In the genomic region with DNA sequence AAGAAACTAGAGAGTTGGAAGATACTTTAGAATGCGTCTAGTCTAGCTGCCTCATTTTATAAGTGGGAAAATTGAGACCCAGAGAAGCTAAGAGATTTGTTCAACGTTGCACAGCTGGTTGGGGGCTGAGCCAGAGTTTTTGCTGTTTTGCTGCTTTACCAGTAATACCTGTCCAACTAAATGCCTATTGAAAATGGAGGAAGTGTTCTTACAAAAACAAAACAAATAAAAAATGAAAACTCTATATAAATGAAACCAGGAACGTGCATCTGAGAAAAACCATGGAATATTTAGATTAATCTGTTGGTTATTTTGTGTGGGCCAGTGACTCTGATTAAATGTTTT, we compare ENCODE assay signal across 28 cellular contexts. TPM values are rescaled to one million over a fixed set of nuclear protein-coding genes. Genes with fewer than 3 reads are reported as not detected.
DNase-seq lines count a peak whose midpoint lies in the region; ATAC-seq, FAIRE-seq and TF ChIP-seq lines count a peak whose summit lies in the region.
"Had no signal": no experiment of that assay in that cellular context is flagged by ENCODE, and none has a peak within 500 bp of the region (broad histone marks: within the 10 kb centered on the region; RNA-seq: fewer than 3 reads in every experiment).

No MANE protein-coding gene starts in this region.

- H3K4me1 Mint-ChIP-seq in activated T-helper 1 cell treated with anti-CD3 and anti-CD28 coated beads, Interleukin-12 subunit alpha, Interleukin-12 subunit beta, Interleukin-2, Interleukin-4 antibody, amounts not matched to agents 30 ng/mL and 10 ng/mL and 1 ng/mL, durations not matched to agents 14 hours and 24 hours and 36 hours (ENCODE audit: low read depth) = peaks cover 37% of the 10 kb centered on the region
- peaks cover 28% of the 10 kb centered on the region for H3K4me1 Mint-ChIP-seq in activated CD4-positive, alpha-beta memory T cell treated with anti-CD3 and anti-CD28 coated beads, Interleukin-2, amount 10 ng/mL, durations not matched to agents 7 days and 5 days

- no peak overlapping the region for H2BK120ac ChIP-seq in IMR-90 (ENCODE audit: low read depth, low read length)

- no peak overlapping the region for H4K8ac ChIP-seq in IMR-90 (ENCODE audit: low read depth in 2 of 2, low read length in 2 of 2)

- intact Hi-C loops in IMR-90 (cut with micrococcal nuclease) = no loop called here
- intact Hi-C loops in activated T-helper 1 cell treated with anti-CD3 and anti-CD28 coated beads, Interleukin-12 subunit alpha, Interleukin-12 subunit beta, Interleukin-2, Interleukin-4 antibody, amounts not matched to agents 30 ng/mL and 10 ng/mL and 1 ng/mL, durations not matched to agents 14 hours and 24 hours and 36 hours (cut with micrococcal nuclease) = loop anchor here (2.0 to 5.0 kb wide), 2 partner anchors 15 to 241 kb away; no protein-coding TSS in a partner anchor

- H3K9ac ChIP-seq in IMR-90 (ENCODE audit: low read depth, low read length) = no peak overlapping the region

- H3K4me3 Mint-ChIP-seq in activated T-helper 1 cell treated with anti-CD3 and anti-CD28 coated beads, Interleukin-12 subunit alpha, Interleukin-12 subunit beta, Interleukin-2, Interleukin-4 antibody, amounts not matched to agents 30 ng/mL and 10 ng/mL and 1 ng/mL, durations not matched to agents 14 hours and 24 hours and 36 hours = no peak overlapping the region
- no peak overlapping the region for H3K4me3 Mint-ChIP-seq in activated CD4-positive, alpha-beta memory T cell treated with anti-CD3 and anti-CD28 coated beads, Interleukin-2, amount 10 ng/mL, durations not matched to agents 7 days and 5 days
- H3K4me3 Mint-ChIP-seq: brain; CD14-positive monocyte; stimulated activated naive CD8-positive, alpha-beta T cell treated with anti-CD3 and anti-CD28 coated beads, Interleukin-15, amount 100 ng/mL, for 72 hours had no signal

- no peaks in the 10 kb centered on the region for H3K9me3 Mint-ChIP-seq in activated T-helper 1 cell treated with anti-CD3 and anti-CD28 coated beads, Interleukin-12 subunit alpha, Interleukin-12 subunit beta, Interleukin-2, Interleukin-4 antibody, amounts not matched to agents 30 ng/mL and 10 ng/mL and 1 ng/mL, durations not matched to agents 14 hours and 24 hours and 36 hours
- no peaks in the 10 kb centered on the region for H3K9me3 Mint-ChIP-seq in activated CD4-positive, alpha-beta memory T cell treated with anti-CD3 and anti-CD28 coated beads, Interleukin-2, amount 10 ng/mL, durations not matched to agents 7 days and 5 days
- H3K9me3 Mint-ChIP-seq: brain; CD14-positive monocyte; stimulated activated naive CD8-positive, alpha-beta T cell treated with anti-CD3 and anti-CD28 coated beads, Interleukin-15, amount 100 ng/mL, for 72 hours had no signal

- H3K18ac ChIP-seq in IMR-90 (ENCODE audit: low read depth, low read length) = no peak overlapping the region

- no peaks in the 10 kb centered on the region for H3K36me3 Mint-ChIP-seq in activated T-helper 1 cell treated with anti-CD3 and anti-CD28 coated beads, Interleukin-12 subunit alpha, Interleukin-12 subunit beta, Interleukin-2, Interleukin-4 antibody, amounts not matched to agents 30 ng/mL and 10 ng/mL and 1 ng/mL, durations not matched to agents 14 hours and 24 hours and 36 hours (ENCODE audit: low read depth)
- no peaks in the 10 kb centered on the region for H3K36me3 Mint-ChIP-seq in activated CD4-positive, alpha-beta memory T cell treated with anti-CD3 and anti-CD28 coated beads, Interleukin-2, amount 10 ng/mL, durations not matched to agents 7 days and 5 days (ENCODE audit: low read depth)
- H3K36me3 Mint-ChIP-seq: brain had no signal

- no peak overlapping the region for H2BK15ac ChIP-seq in IMR-90 (ENCODE audit: low read depth, low read length)

- no peak overlapping the region for H3K23ac ChIP-seq in IMR-90 (ENCODE audit: low read depth, low read length)

- H3K4me3 ChIP-seq in GM12864 (ENCODE audit: low read depth, low read length) (peak overlapping the region; percentile 19; the same call in 1 of the 2 replicates), IMR-90 (ENCODE audit: insufficient read depth, low read depth, low read length) (no peak overlapping the region), small intestine (ENCODE audit: low read depth in 1 of 2, low read length in 2 of 2) (no peak overlapping the region)
- H3K4me3 ChIP-seq: esophagus muscularis mucosa, tibial artery had no signal

- dilution Hi-C loops in IMR-90 (cut with HindIII; ENCODE audit: low sequenced_read_pairs, unreplicated experiment) = no loop called here

- H3K14ac ChIP-seq in IMR-90 (replicated peaks; ENCODE audit: low read depth, low read length) = no peak overlapping the region

- no peak overlapping the region for H3K56ac ChIP-seq in IMR-90 (ENCODE audit: extremely low read depth, insufficient read depth, low read length)

- FAIRE-seq in small intestine (lab: Jason Lieb, UNC) (no peak), H54 (lab: Jason Lieb, UNC) (no peak)

- no peak overlapping the region for H2AFZ ChIP-seq in IMR-90 (replicated peaks; ENCODE audit: low read length, poor library complexity)

- H2BK5ac ChIP-seq in IMR-90 (ENCODE audit: low read depth, low read length, poor library complexity, severe bottlenecking) = no peak overlapping the region

- H3K27me3 ChIP-seq in IMR-90 (ENCODE audit: control insufficient read depth, insufficient read depth, low read length) = no peaks in the 10 kb centered on the region
- H3K27me3 ChIP-seq in small intestine (ENCODE audit: control insufficient read depth in 2 of 2, insufficient read depth in 2 of 2, low read length in 2 of 2) = no peaks in the 10 kb centered on the region
- H3K27me3 ChIP-seq: esophagus muscularis mucosa, tibial artery had no signal

- H4K91ac ChIP-seq in IMR-90 (ENCODE audit: insufficient read depth, low read depth, low read length) = no peak overlapping the region

- TF ChIP-seq RAD21 in IMR-90 (IDR thresholded peaks at IDR 0.05; ENCODE audit: low read length) = no peak

- H4K20me1 ChIP-seq in IMR-90 (ENCODE audit: insufficient read depth, low read length) = peaks cover 64% of the 10 kb centered on the region

- H3K36me3 ChIP-seq in IMR-90 (ENCODE audit: control insufficient read depth, insufficient read depth, low read length) = no peaks in the 10 kb centered on the region
- H3K36me3 ChIP-seq in small intestine (ENCODE audit: control insufficient read depth in 2 of 2, insufficient read depth in 2 of 2, low read length in 2 of 2) = no peaks in the 10 kb centered on the region
- H3K36me3 ChIP-seq: esophagus muscularis mucosa, tibial artery had no signal

- H3K27me3 Mint-ChIP-seq in activated T-helper 1 cell treated with anti-CD3 and anti-CD28 coated beads, Interleukin-12 subunit alpha, Interleukin-12 subunit beta, Interleukin-2, Interleukin-4 antibody, amounts not matched to agents 30 ng/mL and 10 ng/mL and 1 ng/mL, durations not matched to agents 14 hours and 24 hours and 36 hours (ENCODE audit: insufficient read depth) = no peaks in the 10 kb centered on the region
- H3K27me3 Mint-ChIP-seq in activated CD4-positive, alpha-beta memory T cell treated with anti-CD3 and anti-CD28 coated beads, Interleukin-2, amount 10 ng/mL, durations not matched to agents 7 days and 5 days = no peaks in the 10 kb centered on the region
- H3K27me3 Mint-ChIP-seq: brain; stimulated activated naive CD8-positive, alpha-beta T cell treated with anti-CD3 and anti-CD28 coated beads, Interleukin-15, amount 100 ng/mL, for 72 hours had no signal

- H3K4ac ChIP-seq in IMR-90 (ENCODE audit: low read depth, low read length) = no peak overlapping the region

- H3K4me2 ChIP-seq in IMR-90 (ENCODE audit: low read depth, low read length) = peak overlapping the region; percentile 61

- no peak for TF ChIP-seq POLR2A in IMR-90 (IDR thresholded peaks at IDR 0.05; ENCODE audit: low read depth, low read length)
- no peak for TF ChIP-seq POLR2A in H54 (IDR thresholded peaks at IDR 0.05; ENCODE audit: low read depth, low read length)

- H3K9me3 ChIP-seq in IMR-90 (ENCODE audit: control insufficient read depth, insufficient read depth, low read length) = no peaks in the 10 kb centered on the region
- H3K9me3 ChIP-seq in small intestine (ENCODE audit: control insufficient read depth, low read depth) = no peaks in the 10 kb centered on the region
- H3K9me3 ChIP-seq: esophagus muscularis mucosa, tibial artery had no signal

- DNase-seq in GM12864 (ENCODE audit: low read depth) = no peak
- DNase-seq in IMR-90 = no peak
- no peak for DNase-seq in activated T-helper 1 cell treated with anti-CD3 and anti-CD28 coated beads, Interleukin-12 subunit alpha, Interleukin-12 subunit beta, Interleukin-2, Interleukin-4 antibody, amounts not matched to agents 30 ng/mL and 10 ng/mL and 1 ng/mL, durations not matched to agents 14 hours and 24 hours and 36 hours (ENCODE audit: low spot score)
- DNase-seq in activated CD4-positive, alpha-beta memory T cell treated with anti-CD3 and anti-CD28 coated beads, Interleukin-2, amount 10 ng/mL, durations not matched to agents 7 days and 5 days = no peak
- DNase-seq in small intestine = no peak
- no peak for DNase-seq in H54 (ENCODE audit: insufficient read length, low spot score)
- DNase-seq: activated CD4-positive, CD25-positive, alpha-beta regulatory T cell; activated naive CD4-positive, alpha-beta T cell treated with anti-CD3 and anti-CD28 coated beads, Interleukin-2, amount 50 U/mL, for 16 hours; amniotic stem cell; dermis blood vessel endothelial cell; foreskin fibroblast; H7; head of caudate nucleus; islet precursor cell; left ventricle myocardium superior; NCI-H1092; NCI-H187 treated with DMSO at 0.1 percent for 48 hours; NCI-H2171; NCI-H82; right cardiac atrium; SIG-M5; stimulated activated CD8-positive, alpha-beta memory T cell treated with anti-CD3 and anti-CD28 coated beads, Interleukin-4, amount 100 ng/mL, for 48 hours; stimulated activated naive CD8-positive, alpha-beta T cell treated with anti-CD3 and anti-CD28 coated beads, Interleukin-15, amount 100 ng/mL, for 72 hours; tibial artery had no signal

- peaks cover 6% of the 10 kb centered on the region; the same call in 1 of the 2 replicates for H3K9me1 ChIP-seq in IMR-90 (ENCODE audit: insufficient read depth, low read length)

- no peak for ATAC-seq in IMR-90 (ENCODE audit: low read depth)
- ATAC-seq: left ventricle myocardium superior; right cardiac atrium; stimulated activated naive CD8-positive, alpha-beta T cell treated with anti-CD3 and anti-CD28 coated beads, Interleukin-15, amount 100 ng/mL, for 72 hours had no signal

- no peak overlapping the region for H3K27ac ChIP-seq in IMR-90 (ENCODE audit: insufficient read depth, low read length)
- peak overlapping the region; percentile 65 for H3K27ac ChIP-seq in temporal lobe (ENCODE audit: low read depth, low read length)
- no peak overlapping the region for H3K27ac ChIP-seq in small intestine (ENCODE audit: low read depth in 1 of 2, low read length in 1 of 2)
- H3K27ac ChIP-seq: esophagus muscularis mucosa, tibial artery had no signal

- POLR2A ChIA-PET in IMR-90 (lab: Charles Lee; ENCODE audit: unreplicated experiment) = no interaction called here
- POLR2A ChIA-PET in activated CD4-positive, alpha-beta memory T cell treated with anti-CD3 and anti-CD28 coated beads, Interleukin-2, amount 10 ng/mL, durations not matched to agents 7 days and 5 days (lab: Charles Lee) = interaction anchor here (1.2 kb wide), 1 partner anchor 15 kb away, joined by 4 read pairs; no protein-coding TSS in a partner anchor

- H3K4me1 ChIP-seq in IMR-90 (ENCODE audit: control insufficient read depth, insufficient read depth, low read length) (peaks cover 11% of the 10 kb centered on the region), small intestine (ENCODE audit: control insufficient read depth in 2 of 2, insufficient read depth in 1 of 2, low read depth in 1 of 2, low read length in 1 of 2) (peaks cover 0 to 2% of the 10 kb centered on the region in 2 donors)

- H2AK5ac ChIP-seq in IMR-90 (ENCODE audit: low read depth, low read length) = no peak overlapping the region

- no peak overlapping the region for H2BK20ac ChIP-seq in IMR-90 (ENCODE audit: low read depth, low read length)

- WGBS in IMR-90 (ENCODE audit: extremely low coverage in 2 of 2, insufficient read length in 1 of 2), 2 experiments = no CpG with 5 or more reads among the region's 3 CpGs
- 37 to 50% (median 44%) methylated on average over 3 of the region's 3 CpGs for WGBS in small intestine, 3 donors

- peaks cover 2 to 78% of the 10 kb centered on the region in 2 experiments for H3K79me1 ChIP-seq in IMR-90 (ENCODE audit: low read depth in 1 of 2, low read length in 2 of 2)

- peak overlapping the region; percentile 6 for H3K27ac Mint-ChIP-seq in activated T-helper 1 cell treated with anti-CD3 and anti-CD28 coated beads, Interleukin-12 subunit alpha, Interleukin-12 subunit beta, Interleukin-2, Interleukin-4 antibody, amounts not matched to agents 30 ng/mL and 10 ng/mL and 1 ng/mL, durations not matched to agents 14 hours and 24 hours and 36 hours
- no peak overlapping the region for H3K27ac Mint-ChIP-seq in activated CD4-positive, alpha-beta memory T cell treated with anti-CD3 and anti-CD28 coated beads, Interleukin-2, amount 10 ng/mL, durations not matched to agents 7 days and 5 days
- H3K27ac Mint-ChIP-seq: stimulated activated naive CD8-positive, alpha-beta T cell treated with anti-CD3 and anti-CD28 coated beads, Interleukin-15, amount 100 ng/mL, for 72 hours had no signal

- no peak overlapping the region for H4K5ac ChIP-seq in IMR-90 (ENCODE audit: low read depth, low read length)

- CTCF ChIA-PET in IMR-90 (lab: Yijun Ruan, JAX) = no interaction called here
- CTCF ChIA-PET in activated CD4-positive, alpha-beta memory T cell treated with anti-CD3 and anti-CD28 coated beads, Interleukin-2, amount 10 ng/mL, durations not matched to agents 7 days and 5 days (lab: Charles Lee) = no interaction called here

- in situ Hi-C loops in IMR-90 (cut with MboI; ENCODE audit: low sequenced_read_pairs) = no loop called here

- no peak overlapping the region for H2AK9ac ChIP-seq in IMR-90 (replicated peaks; ENCODE audit: low read depth, low read length, poor library complexity)

- TF ChIP-seq CTCF in GM12864 (IDR thresholded peaks at IDR 0.05; ENCODE audit: low read depth, low read length, missing control alignments) (no peak), IMR-90 (conservative IDR thresholded peaks at IDR 0.05; ENCODE audit: low read depth, low read length) (no peak)

- no TSS peak for BruUV-seq in IMR-90 (replicated peaks; lab: Mats Ljungman, UMichigan)

RNA-seq across cellular contexts. Expression of a gene that starts 13.8 kb away (rescaled TPM):
- total RNA-seq in IMR-90 (2012; rRNA removed) (23.3 and 29.2 TPM in 2 replicates), temporal lobe (33.9 TPM)
- polyA plus RNA-seq in IMR-90 (2012; rRNA removed) (13.8 and 15.3 TPM in 2 replicates), small intestine (10 to 100 TPM in 1 of 3 donors, 1 to 10 TPM in 2; 7.0 to 11.2 (median 8.7) TPM)
- 6.2 and 8.6 TPM in 2 replicates for polyA plus RNA-seq in IMR-90 (2012; cell fraction: cytosol; rRNA removed)
- polyA plus RNA-seq in IMR-90 (2012; cell fraction: nucleus; rRNA removed; ENCODE audit: low replicate concordance) = 20.9 and 37.1 TPM in 2 replicates
- total RNA-seq in activated T-helper 1 cell treated with anti-CD3 and anti-CD28 coated beads, Interleukin-12 subunit alpha, Interleukin-12 subunit beta, Interleukin-2, Interleukin-4 antibody, amounts not matched to agents 30 ng/mL and 10 ng/mL and 1 ng/mL, durations not matched to agents 14 hours and 24 hours and 36 hours = 13.6 and 15.5 TPM in 2 replicates
- 10 to 100 TPM; 10.7 to 12.8 TPM for total RNA-seq in activated CD4-positive, alpha-beta memory T cell treated with anti-CD3 and anti-CD28 coated beads, Interleukin-2, amount 10 ng/mL, durations not matched to agents 7 days and 5 days
